In genomic region chr1:111213412-111213811, GRCh38 we compare ENCODE assay signal across 15 cellular contexts. TPM values are rescaled to one million over a fixed set of nuclear protein-coding genes. Genes with fewer than 3 reads are reported as not detected.
DNase-seq lines count a peak whose midpoint lies in the region; ATAC-seq and TF ChIP-seq lines count a peak whose summit lies in the region.
"Had no signal": no experiment of that assay in that cellular context is flagged by ENCODE, and none has a peak within 500 bp of the region (broad histone marks: within the 10 kb centered on the region; RNA-seq: fewer than 3 reads in every experiment).

No MANE protein-coding gene starts in this region.

- no peaks in the 10 kb centered on the region for H3K27me3 Mint-ChIP-seq in activated naive CD4-positive, alpha-beta T cell treated with anti-CD3 and anti-CD28 coated beads, Interleukin-2, amount 10 ng/mL, durations not matched to agents 7 days and 5 days
- H3K27me3 Mint-ChIP-seq in T-helper 2 cell treated with Interferon-gamma antibody and Interleukin-4, amounts not matched to agents 5 μg/mL and 100 μg/mL, for 36 hours (ENCODE audit: low read depth), result no peaks in the 10 kb centered on the region
- no peaks in the 10 kb centered on the region for H3K27me3 Mint-ChIP-seq in Calu3 (ENCODE audit: unreplicated experiment)

- H3K4me1 ChIP-seq in upper lobe of right lung, result peaks cover 19% of the 10 kb centered on the region
- H3K4me1 ChIP-seq: HAP-1 had no signal

- BruUV-seq in Calu3 (replicated peaks; lab: Mats Ljungman, UMichigan), result no TSS peak

- H3K27ac ChIP-seq in upper lobe of right lung, result no peak overlapping the region
- H3K27ac ChIP-seq: RWPE1 had no signal

- H3K36me3 Mint-ChIP-seq in activated naive CD4-positive, alpha-beta T cell treated with anti-CD3 and anti-CD28 coated beads, Interleukin-2, amount 10 ng/mL, durations not matched to agents 7 days and 5 days, result peaks cover 5% of the 10 kb centered on the region
- no peaks in the 10 kb centered on the region for H3K36me3 Mint-ChIP-seq in T-helper 2 cell treated with Interferon-gamma antibody and Interleukin-4, amounts not matched to agents 5 μg/mL and 100 μg/mL, for 36 hours (ENCODE audit: low read depth)
- no peaks in the 10 kb centered on the region for H3K36me3 Mint-ChIP-seq in Calu3 (ENCODE audit: insufficient read depth, unreplicated experiment)

- ATAC-seq in upper lobe of right lung, result peak; percentile 69

- peak overlapping the region; percentile 98 for H3K27ac Mint-ChIP-seq in activated naive CD4-positive, alpha-beta T cell treated with anti-CD3 and anti-CD28 coated beads, Interleukin-2, amount 10 ng/mL, durations not matched to agents 7 days and 5 days
- peak overlapping the region; percentile 90 for H3K27ac Mint-ChIP-seq in T-helper 2 cell treated with Interferon-gamma antibody and Interleukin-4, amounts not matched to agents 5 μg/mL and 100 μg/mL, for 36 hours
- H3K27ac Mint-ChIP-seq in Calu3 (ENCODE audit: unreplicated experiment), result no peak overlapping the region

- H3K4me3 Mint-ChIP-seq in activated naive CD4-positive, alpha-beta T cell treated with anti-CD3 and anti-CD28 coated beads, Interleukin-2, amount 10 ng/mL, durations not matched to agents 7 days and 5 days, result peak overlapping the region; percentile 77
- H3K4me3 Mint-ChIP-seq in T-helper 2 cell treated with Interferon-gamma antibody and Interleukin-4, amounts not matched to agents 5 μg/mL and 100 μg/mL, for 36 hours, result peak overlapping the region; percentile 74
- H3K4me3 Mint-ChIP-seq in Calu3 (ENCODE audit: low read depth, unreplicated experiment), result no peak overlapping the region

- no peak for TF ChIP-seq POLR2A in erythroblast (IDR thresholded peaks at IDR 0.05; ENCODE audit: low read length)

- H3K4me1 Mint-ChIP-seq in activated naive CD4-positive, alpha-beta T cell treated with anti-CD3 and anti-CD28 coated beads, Interleukin-2, amount 10 ng/mL, durations not matched to agents 7 days and 5 days, result peaks cover 83% of the 10 kb centered on the region
- peaks cover 71% of the 10 kb centered on the region for H3K4me1 Mint-ChIP-seq in T-helper 2 cell treated with Interferon-gamma antibody and Interleukin-4, amounts not matched to agents 5 μg/mL and 100 μg/mL, for 36 hours (ENCODE audit: low read depth)
- H3K4me1 Mint-ChIP-seq in Calu3 (ENCODE audit: low read depth, unreplicated experiment), result no peaks in the 10 kb centered on the region

- DNase-seq in activated naive CD4-positive, alpha-beta T cell treated with anti-CD3 and anti-CD28 coated beads, Interleukin-2, amount 10 ng/mL, durations not matched to agents 7 days and 5 days, result no peak
- DNase-seq in activated naive CD4-positive, alpha-beta T cell treated with Interleukin-2 at 50 U/mL for 16 hours, result no peak
- no peak for DNase-seq in T-helper 2 cell treated with Interferon-gamma antibody and Interleukin-4, amounts not matched to agents 5 μg/mL and 100 μg/mL, for 36 hours (ENCODE audit: low spot score)
- DNase-seq in erythroblast (lab: John Stamatoyannopoulos, UW) (peak; percentile 21 to 38), upper lobe of right lung (no peak), inferior parietal cortex (ENCODE audit: extremely low spot score) (no peak), C1 segment of cervical spinal cord (lab: John Stamatoyannopoulos, UW) (no peak), Calu3 (no peak)
- DNase-seq: activated effector memory CD4-positive, alpha-beta T cell treated with Interleukin-2 at 50 U/mL for 16 hours; stimulated activated CD4-positive, alpha-beta T cell treated with anti-CD3 and anti-CD28 coated beads, Interleukin-15, amount 100 ng/mL, for 24 hours; stimulated activated CD8-positive, alpha-beta memory T cell treated with anti-CD3 and anti-CD28 coated beads, Interleukin-4, amount 100 ng/mL, for 48 hours had no signal

- no peak for TF ChIP-seq CTCF in upper lobe of right lung (IDR thresholded peaks at IDR 0.05)
- TF ChIP-seq CTCF in Calu3 (IDR thresholded peaks at IDR 0.05; ENCODE audit: unreplicated experiment), result no peak

- CTCF ChIA-PET in activated naive CD4-positive, alpha-beta T cell treated with anti-CD3 and anti-CD28 coated beads, Interleukin-2, amount 10 ng/mL, durations not matched to agents 7 days and 5 days (lab: Charles Lee), result interaction anchor here (1.3 to 10.6 kb wide), 3 partner anchors 9 to 16 kb away, joined by 4 to 250 read pairs (median 5); partner anchors contain the start of gene DENND2D
- CTCF ChIA-PET in Calu3 (lab: Charles Lee), result no interaction called here

- peaks cover 5% of the 10 kb centered on the region for H3K9me3 Mint-ChIP-seq in activated naive CD4-positive, alpha-beta T cell treated with anti-CD3 and anti-CD28 coated beads, Interleukin-2, amount 10 ng/mL, durations not matched to agents 7 days and 5 days
- H3K9me3 Mint-ChIP-seq in T-helper 2 cell treated with Interferon-gamma antibody and Interleukin-4, amounts not matched to agents 5 μg/mL and 100 μg/mL, for 36 hours, result peaks cover 4% of the 10 kb centered on the region
- no peaks in the 10 kb centered on the region for H3K9me3 Mint-ChIP-seq in Calu3 (ENCODE audit: low read depth, unreplicated experiment)

- H3K4me3 ChIP-seq in upper lobe of right lung, result no peak overlapping the region
- H3K4me3 ChIP-seq: HAP-1 had no signal

- intact Hi-C loops in upper lobe of right lung (cut with DNase I), result no loop called here
- intact Hi-C loops in Calu3 (cut with micrococcal nuclease; ENCODE audit: unreplicated experiment), result no loop called here

- H3K36me3 ChIP-seq in upper lobe of right lung, result no peaks in the 10 kb centered on the region
- H3K36me3 ChIP-seq: HAP-1 had no signal

- no peaks in the 10 kb centered on the region for H3K27me3 ChIP-seq in upper lobe of right lung

- no peaks in the 10 kb centered on the region for H3K9me3 ChIP-seq in upper lobe of right lung
- H3K9me3 ChIP-seq: HAP-1 had no signal

RNA-seq across cellular contexts. Expression of gene DENND2D, which starts 13.0 kb away (rescaled TPM):
- total RNA-seq in upper lobe of right lung (78.2 TPM), Calu3 (2022) (11.8 and 20.0 TPM in 2 replicates)

RNA-seq across cellular contexts. Expression of gene CHI3L2, which starts 14.1 kb away (rescaled TPM):
- total RNA-seq in upper lobe of right lung, result 50.3 TPM
- 0.52 TPM in 1 of 2 replicates, not detected in the other for total RNA-seq in Calu3 (2022)
- total RNA-seq: HT-29, lung microvascular endothelial cell had no signal

Comparison
In these comparisons a context has a peak if more than half of its experiments do, and no peak if none do; other contexts are left out.
1. DNase-seq: peak in erythroblast (2 of 2); none in activated naive CD4-positive, alpha-beta T cell treated with anti-CD3 and anti-CD28 coated beads, Interleukin-2, amount 10 ng/mL, durations not matched to agents 7 days and 5 days (single experiment), activated naive CD4-positive, alpha-beta T cell treated with Interleukin-2 at 50 U/mL for 16 hours (single experiment), T-helper 2 cell treated with Interferon-gamma antibody and Interleukin-4, amounts not matched to agents 5 μg/mL and 100 μg/mL, for 36 hours (single experiment), upper lobe of right lung (single experiment), inferior parietal cortex (single experiment), C1 segment of cervical spinal cord (0 of 14) and Calu3 (single experiment).
2. RNA of gene CHI3L2, which starts 14.1 kb away (total RNA-seq): 50.3 TPM in upper lobe of right lung (single experiment); 0.52 TPM in Calu3; every median in the first group is over 10 times any median in the second.